In genomic region chr15:60316961-60317360, GRCh38 we compare ENCODE assay signal across 22 cellular contexts.
"Had no signal": no experiment of that assay in that cellular context is flagged by ENCODE, and none has a peak within 500 bp of the region (broad histone marks: within the 10 kb centered on the region; RNA-seq: fewer than 3 reads in every experiment).

No MANE protein-coding gene starts in this region.

- H3K4me3 ChIP-seq: MG63, Peyer's patch had no signal

- H3K4me1 Mint-ChIP-seq: IgD-negative memory B cell, T-helper 17 cell had no signal

- H3K27ac Mint-ChIP-seq: activated CD8-positive, alpha-beta T cell treated with anti-CD3 and anti-CD28 coated beads, Interleukin-2, amount 10 ng/mL, durations not matched to agents 7 days and 5 days; IgD-negative memory B cell; T-helper 17 cell; WTC11 had no signal

- H3K9me3 ChIP-seq: MG63, Peyer's patch had no signal

- H3K27ac ChIP-seq: Peyer's patch had no signal

- H3K36me3 Mint-ChIP-seq: IgD-negative memory B cell, WTC11 had no signal

- H3K36me3 ChIP-seq: MG63, Peyer's patch had no signal

- H3K4me1 ChIP-seq: Peyer's patch had no signal

- H3K9me3 Mint-ChIP-seq: WTC11 had no signal

- H3K4me3 Mint-ChIP-seq: activated CD8-positive, alpha-beta T cell treated with anti-CD3 and anti-CD28 coated beads, Interleukin-2, amount 10 ng/mL, durations not matched to agents 7 days and 5 days; IgD-negative memory B cell; T-helper 17 cell; WTC11 had no signal

- DNase-seq: activated CD4-positive, alpha-beta T cell treated with anti-CD3 and anti-CD28 coated beads for 48 hours; activated CD4-positive, alpha-beta T cell treated with anti-CD3 and anti-CD28 coated beads, Interleukin-2, amount 50 U/mL, for 4 hours; activated CD4-positive, CD25-positive, alpha-beta regulatory T cell treated with anti-CD3 and anti-CD28 coated beads, Interleukin-2, amount 50 U/mL, for 72 hours; activated CD8-positive, alpha-beta memory T cell treated with anti-CD3 and anti-CD28 coated beads, Interleukin-2, amount 50 U/mL, for 48 hours; activated CD8-positive, alpha-beta T cell treated with anti-CD3 and anti-CD28 coated beads, Interleukin-2, amount 10 ng/mL, durations not matched to agents 7 days and 5 days; activated naive CD4-positive, alpha-beta T cell treated with anti-CD3 and anti-CD28 coated beads, Interleukin-2, amount 50 U/mL, for 16 hours; activated T-cell treated with anti-CD3 and anti-CD28 coated beads, Interleukin-2, amount 50 U/mL, for 1 hour; aorta; KG1; MG63; NCI-H1105; NCI-H1436; NCI-H1694 treated with DMSO at 0.1 percent for 48 hours; NCI-H2029 treated with DMSO at 0.1 percent for 48 hours; NCI-H446; NCI-H524; Peyer's patch; SHP77 treated with DMSO at 0.1 percent for 48 hours; T-helper 17 cell; T-helper 9 cell had no signal

- H3K27me3 ChIP-seq: MG63, Peyer's patch had no signal
